ENCODE assay signal across 12 cellular contexts in genomic region chr3:120673116-120673515, GRCh38.
"Had no signal": no experiment of that assay in that cellular context is flagged by ENCODE, and none has a peak within 500 bp of the region (broad histone marks: within the 10 kb centered on the region; RNA-seq: fewer than 3 reads in every experiment).

No MANE protein-coding gene starts in this region.

- H3K27ac ChIP-seq: prostate gland had no signal

- H3K9me3 ChIP-seq: prostate gland had no signal

- H3K9me3 Mint-ChIP-seq: natural killer cell treated with Interleukin-12 subunit alpha and Interleukin-12 subunit beta and Interleukin-15 and Interleukin-18, amount 100 ng/mL, for 72 hours had no signal

- H3K4me1 ChIP-seq: prostate gland had no signal

- FAIRE-seq: TTC549 had no signal

- H3K36me3 Mint-ChIP-seq: natural killer cell treated with Interleukin-12 subunit alpha and Interleukin-12 subunit beta and Interleukin-15 and Interleukin-18, amount 100 ng/mL, for 72 hours had no signal

- H3K4me3 Mint-ChIP-seq: activated B cell treated with CpG ODN at 0.5 μM for 24 hours; activated CD4-positive, alpha-beta T cell treated with anti-CD3 and anti-CD28 coated beads, Interleukin-2, amount 10 ng/mL, durations not matched to agents 7 days and 5 days; activated naive CD4-positive, alpha-beta T cell treated with anti-CD3 and anti-CD28 coated beads, Interleukin-2, amount 10 ng/mL, durations not matched to agents 7 days and 5 days; central memory CD8-positive, alpha-beta T cell; natural killer cell treated with Interleukin-12 subunit alpha and Interleukin-12 subunit beta and Interleukin-15 and Interleukin-18, amount 100 ng/mL, for 72 hours; stimulated activated naive B cell treated with anti-CD40 and anti-IgM and Interleukin-4, amounts not matched to agents 10 μg/mL and 1 μg/mL and 100 μg/mL, for 72 hours had no signal

- H3K27ac Mint-ChIP-seq: activated B cell treated with CpG ODN at 0.5 μM for 24 hours; activated CD4-positive, alpha-beta T cell treated with anti-CD3 and anti-CD28 coated beads, Interleukin-2, amount 10 ng/mL, durations not matched to agents 7 days and 5 days; activated naive CD4-positive, alpha-beta T cell treated with anti-CD3 and anti-CD28 coated beads, Interleukin-2, amount 10 ng/mL, durations not matched to agents 7 days and 5 days; activated T-helper 2 cell treated with anti-CD3 and anti-CD28 coated beads, Interferon-gamma antibody, Interleukin-2, Interleukin-4, amounts not matched to agents 10 μg/mL and 5 μg/mL and 100 μg/mL, durations not matched to agents 14 hours and 24 hours and 36 hours; natural killer cell treated with Interleukin-12 subunit alpha and Interleukin-12 subunit beta and Interleukin-15 and Interleukin-18, amount 100 ng/mL, for 72 hours; stimulated activated naive B cell treated with anti-CD40 and anti-IgM and Interleukin-4, amounts not matched to agents 10 μg/mL and 1 μg/mL and 100 μg/mL, for 72 hours had no signal

- DNase-seq: activated B cell treated with CpG ODN at 0.5 μM for 24 hours; activated CD4-positive, alpha-beta T cell treated with anti-CD3 and anti-CD28 coated beads, Interleukin-2, amount 10 ng/mL, durations not matched to agents 7 days and 5 days; activated naive CD4-positive, alpha-beta T cell treated with anti-CD3 and anti-CD28 coated beads, Interleukin-2, amount 10 ng/mL, durations not matched to agents 7 days and 5 days; dermis blood vessel endothelial cell; stimulated activated CD4-positive, alpha-beta T cell treated with anti-CD3 and anti-CD28 coated beads, Interleukin-2, amount 100 ng/mL, for 24 hours; stimulated activated naive B cell treated with anti-CD40 and anti-IgM and Interleukin-4, amounts not matched to agents 10 μg/mL and 1 μg/mL and 100 μg/mL, for 72 hours; T-helper 2 cell had no signal

- H3K36me3 ChIP-seq: prostate gland had no signal

- H3K4me3 ChIP-seq: prostate gland had no signal

- H3K4me1 Mint-ChIP-seq: activated B cell treated with CpG ODN at 0.5 μM for 24 hours; activated CD4-positive, alpha-beta T cell treated with anti-CD3 and anti-CD28 coated beads, Interleukin-2, amount 10 ng/mL, durations not matched to agents 7 days and 5 days; activated naive CD4-positive, alpha-beta T cell treated with anti-CD3 and anti-CD28 coated beads, Interleukin-2, amount 10 ng/mL, durations not matched to agents 7 days and 5 days had no signal
